In genomic region chr1:44240802-44241671, GRCh38 we compare ENCODE assay signal across 1 cellular context.
TF ChIP-seq lines count a peak whose summit lies in the region.

No MANE protein-coding gene starts in this region.

TF ChIP-seq in H1, 55 proteins besides CTCF, POLR2A, EP300 and RAD21:
- TF ChIP-seq RNF2 (IDR thresholded peaks at IDR 0.05; ENCODE audit: borderline replicate concordance, low read depth, low read length, missing control alignments, poor library complexity, severe bottlenecking) (no peak), JUND (IDR thresholded peaks at IDR 0.05; ENCODE audit: low read length) (no peak), MAFK (IDR thresholded peaks at IDR 0.05; ENCODE audit: low read depth, low read length) (no peak), ZNF274 (IDR thresholded peaks at IDR 0.05; ENCODE audit: borderline replicate concordance, extremely low read depth, low read length) (no peak), MAX (IDR thresholded peaks at IDR 0.05) (no peak), CBX8 (IDR thresholded peaks at IDR 0.05; ENCODE audit: borderline replicate concordance, low read depth, low read length) (no peak), BACH1 (IDR thresholded peaks at IDR 0.05; ENCODE audit: low read length) (no peak), CHD2 (IDR thresholded peaks at IDR 0.05; ENCODE audit: low read length) (no peak), BCL11A (IDR thresholded peaks at IDR 0.05; ENCODE audit: low read depth in 2 of 2, low read length in 2 of 2) (no peak), KDM5A (IDR thresholded peaks at IDR 0.05; ENCODE audit: low read length) (no peak), RFX5 (IDR thresholded peaks at IDR 0.05; ENCODE audit: borderline replicate concordance, low read depth, low read length) (no peak), SRF (IDR thresholded peaks at IDR 0.05; ENCODE audit: low read depth, low read length) (no peak), POU5F1 (IDR thresholded peaks at IDR 0.05; ENCODE audit: low read depth, low read length) (no peak), NANOG (IDR thresholded peaks at IDR 0.05; ENCODE audit: insufficient read depth, low read depth, low read length, poor library complexity, severe bottlenecking) (no peak), GABPA (IDR thresholded peaks at IDR 0.05; ENCODE audit: borderline replicate concordance, insufficient read depth, low read length) (no peak), RBBP5 (IDR thresholded peaks at IDR 0.05; ENCODE audit: borderline replicate concordance, low read depth, low read length) (no peak), SP1 (IDR thresholded peaks at IDR 0.05; ENCODE audit: low read depth, low read length) (no peak), CTBP2 (IDR thresholded peaks at IDR 0.05; ENCODE audit: borderline replicate concordance, insufficient read depth, insufficient read length, low read length) (no peak)
